ENCODE assay signal across 1 cellular context in genomic region chr16:15726715-15727114, GRCh38.
TF ChIP-seq lines count a peak whose summit lies in the region.

No MANE protein-coding gene starts in this region.

TF ChIP-seq in HCT116, 20 proteins besides CTCF, POLR2A, EP300 and RAD21 (continued from another document):
- no peak for TF ChIP-seq ZBTB33 (IDR thresholded peaks at IDR 0.05; ENCODE audit: extremely low read depth, insufficient replicate concordance, low read length)
